Comparison of ENCODE assay signal across 1 cellular context in the genomic region with DNA sequence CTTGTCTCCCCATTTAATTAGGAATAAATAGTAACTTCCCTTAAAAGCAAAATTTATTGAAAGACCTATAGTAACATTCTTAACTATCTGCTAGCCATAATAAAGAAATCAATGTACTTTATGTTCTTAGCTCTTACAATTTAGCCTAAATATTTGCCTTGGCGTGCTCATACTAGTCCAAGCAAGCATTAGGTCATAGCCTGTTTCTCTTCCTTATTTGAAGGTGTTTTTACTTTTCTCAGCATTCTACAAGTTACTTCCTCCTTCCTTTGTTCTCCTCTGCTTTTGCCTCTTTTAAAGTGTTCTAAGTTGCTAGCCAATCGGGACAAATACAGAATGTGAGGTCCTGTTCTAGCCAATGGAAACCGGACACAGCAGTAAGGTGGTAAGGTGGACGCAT.
A peak's percentile ranks its signal among the peaks of the same experiment; 100 is the strongest.
TF ChIP-seq lines count a peak whose summit lies in the region.

No MANE protein-coding gene starts in this region.

TF ChIP-seq in GM12878, 131 proteins besides CTCF, POLR2A, EP300 and RAD21:
- 0 out of 2 replicates have a peak, but pooled peaks have one; percentile 23 for TF ChIP-seq ATF7 (IDR thresholded peaks at IDR 0.05; ENCODE audit: low read depth)
